12 cellular contexts compared by ENCODE assay signal in the genomic region with DNA sequence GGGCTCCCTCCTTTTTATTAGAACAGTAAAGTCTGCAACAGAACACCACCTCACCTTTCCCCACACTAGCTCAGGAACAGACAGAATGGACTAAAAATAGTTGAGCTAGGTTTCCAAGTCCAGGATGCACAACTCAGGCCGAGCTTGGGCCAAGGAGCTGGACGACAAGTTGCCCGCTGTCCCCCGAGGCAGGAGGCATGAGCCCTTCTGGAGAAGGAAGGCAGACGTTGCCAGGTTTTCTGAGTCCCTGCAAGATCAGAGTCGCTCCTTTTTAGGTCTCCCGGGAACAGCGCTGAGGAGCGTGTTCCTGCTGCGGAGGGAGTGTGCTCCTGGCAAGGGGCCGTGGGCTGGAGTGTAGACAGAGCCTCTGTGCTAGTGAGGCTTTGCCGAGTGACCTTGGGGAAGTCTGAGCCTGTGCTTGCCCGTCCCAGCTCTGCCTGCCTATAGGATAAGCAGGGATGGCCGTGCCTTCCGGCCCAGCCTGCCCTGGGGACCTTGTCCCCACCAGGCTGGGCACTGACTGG.
DNase-seq lines count a peak whose midpoint lies in the region; ATAC-seq and TF ChIP-seq lines count a peak whose summit lies in the region.
"Had no signal": no experiment of that assay in that cellular context is flagged by ENCODE, and none has a peak within 500 bp of the region (broad histone marks: within the 10 kb centered on the region; RNA-seq: fewer than 3 reads in every experiment).

No MANE protein-coding gene starts in this region.

- TF ChIP-seq CTCF in chondrocyte (IDR thresholded peaks at IDR 0.05), result no peak
- TF ChIP-seq CTCF in PC-9 (conservative IDR thresholded peaks at IDR 0.05), result no peak

- H3K27me3 ChIP-seq in PC-9 (ENCODE audit: insufficient read depth, low read depth), result no peaks in the 10 kb centered on the region

- H3K4me2 ChIP-seq in PC-9, result no peak overlapping the region
- H3K4me2 ChIP-seq: A549 had no signal

- no peaks in the 10 kb centered on the region for H3K4me1 Mint-ChIP-seq in chondrocyte (ENCODE audit: low read depth)

- no peaks in the 10 kb centered on the region for H3F3A ChIP-seq in PC-9 (ENCODE audit: insufficient read depth, low read depth)

- H3K27ac ChIP-seq in PC-9, result no peak overlapping the region
- H3K27ac ChIP-seq: A549 had no signal

- ATAC-seq in GM18511 (IDR thresholded peaks at IDR 0.05; ENCODE audit: unreplicated experiment) (no peak), GM19395 (IDR thresholded peaks at IDR 0.05; ENCODE audit: unreplicated experiment) (no peak)

- DNase-seq in NCI-H1092 treated with DMSO at 0.1 percent for 48 hours (lab: John Stamatoyannopoulos, UW), result peak; percentile 18
- no peak for DNase-seq in NCI-H1092 (lab: John Stamatoyannopoulos, UW)
- peak; percentile 68 for DNase-seq in DMS114 treated with DMSO at 0.1 percent for 48 hours (lab: John Stamatoyannopoulos, UW; ENCODE audit: unreplicated experiment)
- DNase-seq in chondrocyte (ENCODE audit: low spot score), result peak; percentile 72
- DNase-seq in occipital lobe (lab: John Stamatoyannopoulos, UW), result peak; percentile 22
- DNase-seq in PC-9, result no peak
- DNase-seq: GOT3, T1000 had no signal

- POLR2A ChIA-PET in PC-9 (lab: Charles Lee; ENCODE audit: unreplicated experiment), result no interaction called here

- peaks cover 10% of the 10 kb centered on the region for H3K27me3 Mint-ChIP-seq in chondrocyte (ENCODE audit: low read depth)

- H3K9me2 ChIP-seq in PC-9 (ENCODE audit: insufficient read depth), result no peaks in the 10 kb centered on the region

- no peaks in the 10 kb centered on the region for H3K36me3 ChIP-seq in PC-9 (ENCODE audit: low read depth)

- H3K9me3 Mint-ChIP-seq in chondrocyte (ENCODE audit: low read depth), result no peaks in the 10 kb centered on the region

- BruUV-seq in PC-9 (replicated peaks; lab: Mats Ljungman, UMichigan), result no TSS peak

- no peaks in the 10 kb centered on the region for H3K79me2 ChIP-seq in PC-9 (ENCODE audit: low read depth)

- no peak overlapping the region for H2AFZ ChIP-seq in PC-9

- H3K4me1 ChIP-seq in PC-9 (replicated peaks; ENCODE audit: insufficient read depth), result no peaks in the 10 kb centered on the region
- H3K4me1 ChIP-seq: A549 had no signal

- intact Hi-C loops in PC-9 (cut with micrococcal nuclease; ENCODE audit: unreplicated experiment), result loop anchor here (1.0 kb wide), 2 partner anchors 196 to 348 kb away; no protein-coding TSS in a partner anchor

- CTCF ChIA-PET in PC-9 (lab: Charles Lee), result interaction anchor here (0.5 to 0.6 kb wide), 2 partner anchors 29 to 150 kb away, joined by 3 to 7 read pairs; no protein-coding TSS in a partner anchor

- H3K4me3 ChIP-seq in PC-9, result no peak overlapping the region
- H3K4me3 ChIP-seq: A549, GM12878 had no signal

- no peak overlapping the region for H3K27ac Mint-ChIP-seq in chondrocyte (ENCODE audit: unreplicated experiment)

- no peaks in the 10 kb centered on the region for H3K9me3 ChIP-seq in PC-9 (ENCODE audit: insufficient read depth, low read depth)
- H3K9me3 ChIP-seq: A549 had no signal

- no peaks in the 10 kb centered on the region for H3K36me3 Mint-ChIP-seq in chondrocyte (ENCODE audit: low read depth)

- H4K20me1 ChIP-seq in PC-9 (ENCODE audit: insufficient read depth), result no peaks in the 10 kb centered on the region

- no peak overlapping the region for H3K4me3 Mint-ChIP-seq in chondrocyte (ENCODE audit: unreplicated experiment)

Comparison
In these comparisons a context has a peak if more than half of its experiments do, and no peak if none do; other contexts are left out.
1. DNase-seq: peak in NCI-H1092 treated with DMSO at 0.1 percent for 48 hours (single experiment), DMS114 treated with DMSO at 0.1 percent for 48 hours (single experiment), chondrocyte (single experiment) and occipital lobe (single experiment); none in NCI-H1092 (single experiment) and PC-9 (0 of 2).